ENCODE assay signal across 1 cellular context in the genomic region with DNA sequence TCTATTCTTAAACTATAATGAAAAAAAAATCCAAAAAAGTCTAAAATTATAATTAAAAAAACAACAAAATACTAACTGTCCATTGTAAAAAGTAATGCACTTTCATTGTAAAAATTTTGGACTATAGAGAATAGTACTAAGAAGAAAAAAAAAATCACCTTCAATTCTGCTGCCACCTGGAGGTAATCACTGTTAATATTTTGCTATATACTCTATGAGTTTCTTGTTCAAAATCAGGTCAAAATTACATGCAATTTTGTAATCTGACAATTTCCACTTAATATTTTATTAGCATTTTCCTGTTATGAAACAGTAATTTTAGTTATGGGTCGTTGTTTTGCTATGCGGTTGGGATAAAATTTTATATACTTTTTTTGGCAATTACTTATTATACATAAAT.
TF ChIP-seq lines count a peak whose summit lies in the region.

No MANE protein-coding gene starts in this region.

TF ChIP-seq in neural cell, 6 proteins besides CTCF, POLR2A, EP300 and RAD21:
- TF ChIP-seq, protein P1, sequence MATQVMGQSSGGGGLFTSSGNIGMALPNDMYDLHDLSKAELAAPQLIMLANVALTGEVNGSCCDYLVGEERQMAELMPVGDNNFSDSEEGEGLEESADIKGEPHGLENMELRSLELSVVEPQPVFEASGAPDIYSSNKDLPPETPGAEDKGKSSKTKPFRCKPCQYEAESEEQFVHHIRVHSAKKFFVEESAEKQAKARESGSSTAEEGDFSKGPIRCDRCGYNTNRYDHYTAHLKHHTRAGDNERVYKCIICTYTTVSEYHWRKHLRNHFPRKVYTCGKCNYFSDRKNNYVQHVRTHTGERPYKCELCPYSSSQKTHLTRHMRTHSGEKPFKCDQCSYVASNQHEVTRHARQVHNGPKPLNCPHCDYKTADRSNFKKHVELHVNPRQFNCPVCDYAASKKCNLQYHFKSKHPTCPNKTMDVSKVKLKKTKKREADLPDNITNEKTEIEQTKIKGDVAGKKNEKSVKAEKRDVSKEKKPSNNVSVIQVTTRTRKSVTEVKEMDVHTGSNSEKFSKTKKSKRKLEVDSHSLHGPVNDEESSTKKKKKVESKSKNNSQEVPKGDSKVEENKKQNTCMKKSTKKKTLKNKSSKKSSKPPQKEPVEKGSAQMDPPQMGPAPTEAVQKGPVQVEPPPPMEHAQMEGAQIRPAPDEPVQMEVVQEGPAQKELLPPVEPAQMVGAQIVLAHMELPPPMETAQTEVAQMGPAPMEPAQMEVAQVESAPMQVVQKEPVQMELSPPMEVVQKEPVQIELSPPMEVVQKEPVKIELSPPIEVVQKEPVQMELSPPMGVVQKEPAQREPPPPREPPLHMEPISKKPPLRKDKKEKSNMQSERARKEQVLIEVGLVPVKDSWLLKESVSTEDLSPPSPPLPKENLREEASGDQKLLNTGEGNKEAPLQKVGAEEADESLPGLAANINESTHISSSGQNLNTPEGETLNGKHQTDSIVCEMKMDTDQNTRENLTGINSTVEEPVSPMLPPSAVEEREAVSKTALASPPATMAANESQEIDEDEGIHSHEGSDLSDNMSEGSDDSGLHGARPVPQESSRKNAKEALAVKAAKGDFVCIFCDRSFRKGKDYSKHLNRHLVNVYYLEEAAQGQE (IDR thresholded peaks at IDR 0.05; ENCODE audit: borderline replicate concordance), result no peak
- TF ChIP-seq POLR2AphosphoS5 (IDR thresholded peaks at IDR 0.05) (no peak), SMC3 (conservative IDR thresholded peaks at IDR 0.05; ENCODE audit: poor library complexity) (no peak), EZH2 (IDR thresholded peaks at IDR 0.05; ENCODE audit: borderline replicate concordance, insufficient read depth, low read length, poor library complexity, severe bottlenecking) (no peak), TAF1 (IDR thresholded peaks at IDR 0.05; ENCODE audit: low read depth) (no peak)
